In genomic region chr2:55592130-55592529, GRCh38 we compare ENCODE assay signal across 23 cellular contexts. TPM values are rescaled to one million over a fixed set of nuclear protein-coding genes. Genes with fewer than 3 reads are reported as not detected.
DNase-seq lines count a peak whose midpoint lies in the region; ATAC-seq, FAIRE-seq and TF ChIP-seq lines count a peak whose summit lies in the region.
"Had no signal": no experiment of that assay in that cellular context is flagged by ENCODE, and none has a peak within 500 bp of the region (broad histone marks: within the 10 kb centered on the region; RNA-seq: fewer than 3 reads in every experiment).

No MANE protein-coding gene starts in this region.

- DNase-seq in DMS 273 (lab: John Stamatoyannopoulos, UW; ENCODE audit: unreplicated experiment) (peak; percentile 25), DMS 273 treated with DMSO at 0.1 percent for 48 hours (lab: John Stamatoyannopoulos, UW) (no peak), RCC 7860 (ENCODE audit: low spot score) (no peak), astrocyte of the hippocampus (ENCODE audit: low read depth, low spot score) (peak; percentile 8), smooth muscle cell (lab: John Stamatoyannopoulos, UW; ENCODE audit: unreplicated experiment) (no peak), NCI-H1436 treated with DMSO at 0.1 percent for 48 hours (lab: John Stamatoyannopoulos, UW) (no peak), COLO829 (ENCODE audit: low spot score) (no peak)
- DNase-seq: ACHN; CD8-positive, alpha-beta memory T cell; DMS79 treated with DMSO at 0.1 percent for 48 hours; NCI-H1417; NCI-H187 treated with DMSO at 0.1 percent for 48 hours; NCI-H2107; NCI-H446 treated with DMSO at 0.1 percent for 48 hours; NCI-H526 treated with DMSO at 0.1 percent for 48 hours; PC-3; SIG-M5 had no signal

- peak; percentile 49 for FAIRE-seq in RCC 7860 (lab: Jason Lieb, UNC)
- FAIRE-seq: D721Med, H54 had no signal

- H3F3A ChIP-seq in smooth muscle cell (ENCODE audit: low read depth) = no peaks in the 10 kb centered on the region

- H3K36me3 ChIP-seq in smooth muscle cell (ENCODE audit: low read depth) = peaks cover 6% of the 10 kb centered on the region

- H3K4me2 ChIP-seq in smooth muscle cell = no peak overlapping the region
- H3K4me2 ChIP-seq: BLaER1 had no signal

- peaks cover 10% of the 10 kb centered on the region for H4K20me1 ChIP-seq in smooth muscle cell (ENCODE audit: low read depth)

- H2AFZ ChIP-seq in smooth muscle cell (ENCODE audit: low read depth) = no peak overlapping the region

- no peak for TF ChIP-seq CTCF in smooth muscle cell (IDR thresholded peaks at IDR 0.05; ENCODE audit: borderline replicate concordance, insufficient read depth, poor library complexity, severe bottlenecking)

- H3K4me1 ChIP-seq in smooth muscle cell (ENCODE audit: low read depth) = no peaks in the 10 kb centered on the region
- H3K4me1 ChIP-seq: BLaER1 had no signal

- peaks cover 70% of the 10 kb centered on the region for H3K79me2 ChIP-seq in smooth muscle cell (ENCODE audit: low read depth)

- H3K9ac ChIP-seq in smooth muscle cell (ENCODE audit: low read depth) = no peak overlapping the region
- H3K9ac ChIP-seq: BLaER1 had no signal

- H3K9me3 ChIP-seq in smooth muscle cell (replicated peaks; ENCODE audit: low read depth) = no peaks in the 10 kb centered on the region
- H3K9me3 ChIP-seq: BLaER1 had no signal

- WGBS in smooth muscle cell (ENCODE audit: low lambda C conversion rate) = 49% methylated on average over 1 of the region's 1 CpG

- ATAC-seq in HG03571 (IDR thresholded peaks at IDR 0.05; ENCODE audit: unreplicated experiment) = no peak
- ATAC-seq: PC-3, SK-N-SH treated with all-trans-retinoic acid at 6 μM for 48 hours had no signal

- peak overlapping the region; percentile 91 for H3K27ac ChIP-seq in smooth muscle cell (ENCODE audit: low read depth)
- H3K27ac ChIP-seq: 22Rv1, BLaER1 had no signal

- H3K27me3 ChIP-seq in smooth muscle cell (ENCODE audit: low read depth) = no peaks in the 10 kb centered on the region
- H3K27me3 ChIP-seq: BLaER1 had no signal

- no peak overlapping the region for H3K4me3 ChIP-seq in smooth muscle cell
- H3K4me3 ChIP-seq: BLaER1 had no signal

RNA-seq across cellular contexts. Expression of gene PPP4R3B, which starts 25.3 kb away (rescaled TPM):
- total RNA-seq in smooth muscle cell = 54.0 and 57.1 TPM in 2 replicates
- polyA plus RNA-seq in smooth muscle cell = 22.8 and 25.6 TPM in 2 replicates

Comparison
In these comparisons a context has a peak if more than half of its experiments do, and no peak if none do; other contexts are left out.
1. DNase-seq: peak in DMS 273 (single experiment) and astrocyte of the hippocampus (single experiment); none in DMS 273 treated with DMSO at 0.1 percent for 48 hours (single experiment), RCC 7860 (single experiment), smooth muscle cell (single experiment), NCI-H1436 treated with DMSO at 0.1 percent for 48 hours (single experiment) and COLO829 (single experiment).